In genomic region chr12:88026196-88026595, GRCh38 we compare ENCODE assay signal across 23 cellular contexts. TPM values are rescaled to one million over a fixed set of nuclear protein-coding genes. Genes with fewer than 3 reads are reported as not detected.
A peak's percentile ranks its signal among the peaks of the same experiment; 100 is the strongest.
DNase-seq lines count a peak whose midpoint lies in the region; ATAC-seq, FAIRE-seq and TF ChIP-seq lines count a peak whose summit lies in the region.
"Had no signal": no experiment of that assay in that cellular context is flagged by ENCODE, and none has a peak within 500 bp of the region (broad histone marks: within the 10 kb centered on the region; RNA-seq: fewer than 3 reads in every experiment).

No MANE protein-coding gene starts in this region.

- CTCF ChIA-PET in HepG2 (lab: Yijun Ruan, JAX; ENCODE audit: low intra/inter-chr PET ratio, low total read pairs): no interaction called here
- CTCF ChIA-PET in H1 (lab: Charles Lee; ENCODE audit: partially characterized antibody): no interaction called here
- CTCF ChIA-PET in Calu3 (lab: Charles Lee): no interaction called here

- no peak for DNase-seq in HepG2 (ENCODE audit: low spot score)
- no peak for DNase-seq in right lobe of liver
- DNase-seq in H1 (ENCODE audit: low read depth in 1 of 2, low spot score in 2 of 2): no peak
- DNase-seq in kidney tubule cell (ENCODE audit: low spot score): peak; percentile 22
- no peak for DNase-seq in Calu3
- DNase-seq: 8988T; ACHN; AML-193; BE2C; CD4-positive, alpha-beta T cell; CD8-positive, alpha-beta memory T cell; DMS79 treated with DMSO at 0.1 percent for 48 hours; GF-D8; GOT3; H7; HCEC 1CT had no signal

- no peak overlapping the region for H2BK20ac ChIP-seq in H1 (ENCODE audit: low read length)

- TF ChIP-seq CTCF in HepG2 (CRISPR knock-in tag; IDR thresholded peaks at IDR 0.05) (no peak), right lobe of liver (IDR thresholded peaks at IDR 0.05) (no peak), H1 (IDR thresholded peaks at IDR 0.05; ENCODE audit: control extremely low read depth in 1 of 3, insufficient read depth in 1 of 3, low read depth in 1 of 3, low read length in 3 of 3) (no peak), Calu3 (IDR thresholded peaks at IDR 0.05; ENCODE audit: unreplicated experiment) (no peak)

- H3K27ac ChIP-seq in HepG2 (ENCODE audit: extremely low read length, insufficient read depth, low read length) (no peak overlapping the region), right lobe of liver (no peak overlapping the region), H1 (ENCODE audit: low read depth, low read length) (no peak overlapping the region)
- H3K27ac ChIP-seq: A549; BLaER1 treated with 17β-estradiol and CSF1 and Interleukin-3, amounts not matched to agents 10 nM and 100 nM had no signal

- no peaks in the 10 kb centered on the region for H3K27me3 Mint-ChIP-seq in Calu3 (ENCODE audit: unreplicated experiment)

- H3K36me3 ChIP-seq in HepG2 (replicated peaks in 1 of 2; ENCODE audit: control insufficient read depth in 1 of 2, insufficient read depth in 2 of 2, low read length in 2 of 2) (no peaks in the 10 kb centered on the region), right lobe of liver (no peaks in the 10 kb centered on the region), H1 (ENCODE audit: control insufficient read depth in 2 of 4, insufficient read depth in 4 of 4, low read length in 3 of 4) (no peaks in the 10 kb centered on the region)
- H3K36me3 ChIP-seq: BE2C; BLaER1 treated with 17β-estradiol and CSF1 and Interleukin-3, amounts not matched to agents 10 nM and 100 nM had no signal

- no peak overlapping the region for H2BK15ac ChIP-seq in H1 (ENCODE audit: low read length)

- in situ Hi-C loops in HepG2 (cut with HindIII; ENCODE audit: extremely low pct_ligation_motif_present, low pct_unique_long_range_greater_than_20kb): no loop called here

- no peak overlapping the region for H4K8ac ChIP-seq in H1 (ENCODE audit: extremely low read depth, insufficient read depth, low read length)

- H3K23me2 ChIP-seq in H1 (ENCODE audit: low read depth, low read length): peaks cover 2% of the 10 kb centered on the region; the same call in 1 of the 2 replicates

- TF ChIP-seq POLR2A in HepG2 (IDR thresholded peaks at IDR 0.05; ENCODE audit: insufficient read depth in 1 of 2, low read depth in 2 of 2, low read length in 2 of 2) (no peak), right lobe of liver (IDR thresholded peaks at IDR 0.05) (no peak), H1 (IDR thresholded peaks at IDR 0.05; ENCODE audit: control extremely low read depth in 1 of 2, low read depth in 2 of 2, low read length in 2 of 2) (no peak)

- TF ChIP-seq EP300 in HepG2 (IDR thresholded peaks at IDR 0.05; ENCODE audit: low read depth in 2 of 2, low read length in 2 of 2) (no peak), HepG2 (CRISPR knock-in tag; IDR thresholded peaks at IDR 0.05; ENCODE audit: borderline replicate concordance) (no peak), H1 (IDR thresholded peaks at IDR 0.05; ENCODE audit: borderline replicate concordance in 1 of 2, low read depth in 2 of 2, low read length in 2 of 2) (no peak)

- H3K27me3 ChIP-seq in HepG2 (ENCODE audit: control insufficient read depth in 1 of 2, insufficient read depth in 2 of 2, low read length in 2 of 2) (no peaks in the 10 kb centered on the region), right lobe of liver (no peaks in the 10 kb centered on the region), H1 (replicated peaks in 1 of 4; ENCODE audit: control insufficient read depth in 3 of 4, extremely low read depth in 1 of 4, insufficient read depth in 3 of 4, low read length in 3 of 4) (no peaks in the 10 kb centered on the region)
- H3K27me3 ChIP-seq: BE2C; BLaER1 treated with 17β-estradiol and CSF1 and Interleukin-3, amounts not matched to agents 10 nM and 100 nM had no signal

- no peak overlapping the region for H3K4me3 Mint-ChIP-seq in Calu3 (ENCODE audit: low read depth, unreplicated experiment)
- H3K4me3 Mint-ChIP-seq: CD14-positive monocyte; CD4-positive, alpha-beta T cell; CD8-positive, alpha-beta memory T cell had no signal

- no peaks in the 10 kb centered on the region for H3K4me1 Mint-ChIP-seq in Calu3 (ENCODE audit: low read depth, unreplicated experiment)
- H3K4me1 Mint-ChIP-seq: CD14-positive monocyte; CD8-positive, alpha-beta memory T cell had no signal

- H4K91ac ChIP-seq in H1 (replicated peaks; ENCODE audit: insufficient read length, low read length): no peak overlapping the region

- 0% methylated on average over 1 of the region's 1 CpG for WGBS in HepG2 (ENCODE audit: low lambda C conversion rate)
- 67% methylated on average over 1 of the region's 1 CpG for WGBS in right lobe of liver (ENCODE audit: insufficient coverage, low coverage, low lambda C conversion rate, missing lambda C conversion rate)
- 78% methylated on average over 1 of the region's 1 CpG; no CpG with 5 or more reads in 1 of the 2 experiments for WGBS in H1 (ENCODE audit: extremely low coverage in 1 of 2, insufficient coverage in 1 of 2, insufficient read length in 1 of 2, insufficient replicate concordance in 2 of 2, low coverage in 1 of 2, low lambda C conversion rate in 2 of 2, missing lambda C conversion rate in 1 of 2), 2 experiments

- peak overlapping the region; percentile 54 for H2AFZ ChIP-seq in HepG2 (ENCODE audit: low read length)
- 0 out of 2 replicates have a peak overlapping the region, but pooled peaks have one; percentile 10 for H2AFZ ChIP-seq in H1 (ENCODE audit: low read length)

- H3K4ac ChIP-seq in H1 (replicated peaks; ENCODE audit: insufficient read length, low read depth, low read length): no peak overlapping the region

- no peak overlapping the region for H2BK12ac ChIP-seq in H1 (ENCODE audit: low read depth, low read length)

- intact Hi-C loops in HepG2 (cut with micrococcal nuclease; ENCODE audit: unreplicated experiment): no loop called here
- intact Hi-C loops in right lobe of liver (cut with DNase I): no loop called here
- intact Hi-C loops in Calu3 (cut with micrococcal nuclease; ENCODE audit: unreplicated experiment): no loop called here

- no peak overlapping the region for H2AK5ac ChIP-seq in H1 (ENCODE audit: low read depth, low read length)

- TF ChIP-seq RAD21 in HepG2 (CRISPR knock-in tag; IDR thresholded peaks at IDR 0.05): no peak
- no peak for TF ChIP-seq RAD21 in H1 (IDR thresholded peaks at IDR 0.05 in 1 of 2, conservative IDR thresholded peaks at IDR 0.05 in 1 of 2; ENCODE audit: low read depth in 2 of 2, low read length in 2 of 2)

- no TSS peak for BruUV-seq in HepG2 (replicated peaks; lab: Mats Ljungman, UMichigan)
- BruUV-seq in Calu3 (replicated peaks; lab: Mats Ljungman, UMichigan): no TSS peak

- no peaks in the 10 kb centered on the region for H3K9me3 Mint-ChIP-seq in Calu3 (ENCODE audit: low read depth, unreplicated experiment)
- H3K9me3 Mint-ChIP-seq: CD4-positive, alpha-beta T cell; CD8-positive, alpha-beta memory T cell had no signal

- H3K4me1 ChIP-seq in HepG2 (ENCODE audit: insufficient read depth, low read length) (no peaks in the 10 kb centered on the region), right lobe of liver (no peaks in the 10 kb centered on the region), H1 (replicated peaks in 1 of 4; ENCODE audit: control insufficient read depth in 3 of 4, insufficient read depth in 4 of 4, low read length in 3 of 4) (no peaks in the 10 kb centered on the region)
- H3K4me1 ChIP-seq: A549; BE2C; BLaER1 treated with 17β-estradiol and CSF1 and Interleukin-3, amounts not matched to agents 10 nM and 100 nM had no signal

- H3K79me1 ChIP-seq in H1 (ENCODE audit: low read depth, low read length): no peaks in the 10 kb centered on the region

- no peak overlapping the region for H3K56ac ChIP-seq in H1 (replicated peaks; ENCODE audit: insufficient read length, low read depth, low read length)

- H3K79me2 ChIP-seq in HepG2 (ENCODE audit: insufficient read depth, low read length) (no peaks in the 10 kb centered on the region), H1 (ENCODE audit: control insufficient read depth in 1 of 2, insufficient read depth in 2 of 2, low read length in 2 of 2) (no peaks in the 10 kb centered on the region)

- FAIRE-seq in HepG2 (lab: Jason Lieb, UNC) (no peak), H1 (lab: Jason Lieb, UNC) (no peak)
- FAIRE-seq: A549, GM12891 had no signal

- H3K4me2 ChIP-seq in HepG2 (ENCODE audit: low read depth, low read length) (no peak overlapping the region), H1 (ENCODE audit: insufficient read depth in 1 of 2, low read depth in 2 of 2, low read length in 2 of 2) (no peak overlapping the region)
- H3K4me2 ChIP-seq: A549; BLaER1 treated with 17β-estradiol and CSF1 and Interleukin-3, amounts not matched to agents 10 nM and 100 nM had no signal

- ATAC-seq in HepG2: no peak
- no peak for ATAC-seq in right lobe of liver
- ATAC-seq in HG03439 (IDR thresholded peaks at IDR 0.05; ENCODE audit: unreplicated experiment): no peak

- H3K4me3 ChIP-seq in HepG2 (replicated peaks in 1 of 3; ENCODE audit: insufficient read depth in 1 of 3, low read depth in 2 of 3, low read length in 3 of 3) (no peak overlapping the region), right lobe of liver (no peak overlapping the region), H1 (ENCODE audit: extremely low read depth in 1 of 4, insufficient read depth in 2 of 4, low read depth in 3 of 4, low read length in 4 of 4) (no peak overlapping the region)
- H3K4me3 ChIP-seq: A549; BLaER1 treated with 17β-estradiol and CSF1 and Interleukin-3, amounts not matched to agents 10 nM and 100 nM had no signal

- POLR2A ChIA-PET in HepG2 (lab: Yijun Ruan, JAX) (no interaction called here), H1 (lab: Charles Lee; ENCODE audit: partially characterized antibody) (no interaction called here)

- no peak overlapping the region for H4K5ac ChIP-seq in H1 (ENCODE audit: insufficient read length, low read depth, low read length)

- no peak overlapping the region for H3K23ac ChIP-seq in H1 (ENCODE audit: insufficient read length)

- no peaks in the 10 kb centered on the region for H3K36me3 Mint-ChIP-seq in Calu3 (ENCODE audit: insufficient read depth, unreplicated experiment)
- H3K36me3 Mint-ChIP-seq: CD14-positive monocyte; CD8-positive, alpha-beta memory T cell had no signal

- H2BK120ac ChIP-seq in H1 (replicated peaks; ENCODE audit: low read depth, low read length): no peak overlapping the region

- no peak overlapping the region for H3K27ac Mint-ChIP-seq in Calu3 (ENCODE audit: unreplicated experiment)
- H3K27ac Mint-ChIP-seq: CD14-positive monocyte; CD4-positive, alpha-beta T cell; CD8-positive, alpha-beta memory T cell had no signal

- H4K20me1 ChIP-seq in HepG2 (ENCODE audit: insufficient read depth, low read length): no peaks in the 10 kb centered on the region
- H4K20me1 ChIP-seq in H1 (replicated peaks in 1 of 2; ENCODE audit: control insufficient read depth in 1 of 2, insufficient read depth in 2 of 2, low read length in 2 of 2): no peaks in the 10 kb centered on the region
- H4K20me1 ChIP-seq: BLaER1 treated with 17β-estradiol and CSF1 and Interleukin-3, amounts not matched to agents 10 nM and 100 nM had no signal

- H2BK5ac ChIP-seq in H1 (ENCODE audit: low read depth, low read length): no peak overlapping the region

- no peak overlapping the region for H3K18ac ChIP-seq in H1 (ENCODE audit: extremely low read depth, low read length)

- H3K9me3 ChIP-seq in HepG2 (ENCODE audit: low read length) (no peaks in the 10 kb centered on the region), right lobe of liver (no peaks in the 10 kb centered on the region), H1 (ENCODE audit: insufficient read depth in 2 of 2, low read depth in 1 of 2, low read length in 1 of 2) (peaks cover 0 to 3% of the 10 kb centered on the region in 2 experiments; a peak in 1 of 4 replicates)
- H3K9me3 ChIP-seq: A549, BE2C had no signal

- H3K9ac ChIP-seq in HepG2 (ENCODE audit: insufficient read depth, low read depth, low read length) (no peak overlapping the region), H1 (replicated peaks in 1 of 4; ENCODE audit: extremely low read depth in 1 of 4, low read depth in 3 of 4, low read length in 3 of 4) (no peak overlapping the region)
- H3K9ac ChIP-seq: BLaER1 treated with 17β-estradiol and CSF1 and Interleukin-3, amounts not matched to agents 10 nM and 100 nM had no signal

- H3K14ac ChIP-seq in H1 (ENCODE audit: insufficient read length): no peak overlapping the region

RNA-seq across cellular contexts. Expression of gene C12orf50, which starts 3.0 kb away (rescaled TPM):
- total RNA-seq in HepG2 (2016; rRNA removed; fragmentation: Illumina TruSeq; extraction: Trizol) (not detected in 2 replicates), right lobe of liver (not detected), Calu3 (2022) (0.33 TPM in 1 of 2 replicates, not detected in the other)
- total RNA-seq in HepG2 (2016; cell fraction: cytosol; rRNA removed; fragmentation: Illumina TruSeq; extraction: Trizol; ENCODE audit: low read depth): not detected in 2 replicates
- total RNA-seq in HepG2 (2016; cell fraction: insoluble cytoplasmic fraction; rRNA removed; fragmentation: Illumina TruSeq; extraction: Trizol): 0.06 TPM in 1 of 2 replicates, not detected in the other
- total RNA-seq in HepG2 (2016; cell fraction: membrane; rRNA removed; fragmentation: Illumina TruSeq; extraction: Trizol): not detected in 2 replicates
- not detected in 2 replicates for total RNA-seq in HepG2 (2016; cell fraction: nucleus; rRNA removed; fragmentation: Illumina TruSeq; extraction: Trizol)
- polyA plus RNA-seq in HepG2 (2011; rRNA removed) (0.13 TPM in 1 of 2 replicates, not detected in the other), H1 (2011; rRNA removed) (not detected in 2 replicates)
- not detected in 2 replicates for polyA plus RNA-seq in HepG2 (2011; cell fraction: cytosol; rRNA removed)
- not detected in 2 replicates for polyA plus RNA-seq in HepG2 (2011; cell fraction: nucleus; rRNA removed)
- polyA plus RNA-seq in HepG2 (2012): not detected in 2 replicates
- not detected in 2 replicates for polyA plus RNA-seq in HepG2 (2016; cell fraction: cytosol; fragmentation: Illumina TruSeq; extraction: Trizol; ENCODE audit: low read depth)
- polyA plus RNA-seq in HepG2 (2016; cell fraction: insoluble cytoplasmic fraction; fragmentation: Illumina TruSeq; extraction: Trizol; ENCODE audit: low read depth): not detected in 2 replicates
- polyA plus RNA-seq in HepG2 (2016; cell fraction: membrane; fragmentation: Illumina TruSeq; extraction: Trizol; ENCODE audit: low read depth): not detected in 2 replicates
- not detected in 2 replicates for polyA plus RNA-seq in HepG2 (2016; cell fraction: nucleus; fragmentation: Illumina TruSeq; extraction: Trizol; ENCODE audit: insufficient read depth, low read depth)
- polyA minus RNA-seq in HepG2 (2011; rRNA and poly(A)+ RNA removed; ENCODE audit: low replicate concordance): not detected in 2 replicates
- not detected in 2 replicates for polyA minus RNA-seq in HepG2 (2011; cell fraction: cytosol; rRNA and poly(A)+ RNA removed)
- polyA minus RNA-seq in HepG2 (2011; cell fraction: nucleus; rRNA and poly(A)+ RNA removed): not detected in 2 replicates
- total RNA-seq in H1 (2021; fragmentation: NEBNext Ultra II Directional; extraction: Animal tissue kit (Norgen Biotek cat#: 25700)): not detected in 2 replicates
- polyA plus RNA-seq in H1 (2011; cell fraction: cytosol; rRNA removed): not detected
- not detected for polyA plus RNA-seq in H1 (2011; cell fraction: nucleus; rRNA removed)
- polyA plus RNA-seq in H1 (2012, experiment 1 of 2): not detected in 4 replicates
- not detected for polyA plus RNA-seq in H1 (2012, experiment 2 of 2)
- 0.04 TPM for polyA plus RNA-seq in H1 (2013, experiment 1 of 2)
- 0.04 TPM for polyA plus RNA-seq in H1 (2013, experiment 2 of 2)
- 0.03 and 0.05 TPM in 2 replicates for polyA minus RNA-seq in H1 (2011; rRNA and poly(A)+ RNA removed)
- not detected for polyA minus RNA-seq in H1 (2011; cell fraction: cytosol; rRNA and poly(A)+ RNA removed)
- polyA minus RNA-seq in H1 (2011; cell fraction: nucleus; rRNA and poly(A)+ RNA removed): 0.20 TPM
- total RNA-seq: CD8-positive, alpha-beta memory T cell; Daoy; G401; H7 had no signal
- polyA plus RNA-seq: CD14-positive monocyte; CD8-positive, alpha-beta memory T cell had no signal
